Comparison of ENCODE assay signal across 7 cellular contexts in the genomic region with DNA sequence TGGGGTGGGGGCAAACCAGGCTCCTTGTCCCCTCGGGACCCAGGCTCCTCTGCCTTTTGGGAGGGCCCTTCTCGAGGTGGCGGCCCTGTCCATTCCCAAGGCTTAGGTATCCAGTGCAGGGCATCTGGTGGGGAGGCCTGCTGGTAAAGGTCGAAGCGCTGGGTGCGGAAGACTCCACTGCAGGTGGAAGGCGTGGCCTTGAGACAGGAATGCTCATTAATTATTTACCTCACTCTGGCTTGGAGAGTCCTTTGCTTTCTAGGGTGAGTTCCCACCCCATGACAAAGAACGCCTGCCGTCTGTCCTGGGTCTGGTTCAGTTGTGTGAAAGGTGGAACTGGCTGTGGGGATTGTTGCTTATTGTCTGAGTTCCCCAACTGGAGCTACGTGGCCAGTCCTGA.
DNase-seq lines count a peak whose midpoint lies in the region; ATAC-seq and TF ChIP-seq lines count a peak whose summit lies in the region.
"Not testable (repeated sequence)": the region's sequence is repeated elsewhere in the genome, so short reads cannot be mapped to it uniquely, and the experiment has no call there.

No MANE protein-coding gene starts in this region.

- not testable (repeated sequence) for H3K4me3 ChIP-seq in GM23338, Peyer's patch, colonic mucosa, left lung, neural progenitor cell, transverse colon

- H3K4me3 Mint-ChIP-seq in GM23338, neural progenitor cell: not testable (repeated sequence)

- H3K36me3 Mint-ChIP-seq in GM23338 (ENCODE audit: low read depth) (peaks cover 30% of the 10 kb centered on the region), neural progenitor cell (peaks cover 10% of the 10 kb centered on the region)

- H3K9me3 ChIP-seq in Peyer's patch; colonic mucosa; left lung; neural progenitor cell (ENCODE audit: low read depth); transverse colon: not testable (repeated sequence)

- H3K27me3 Mint-ChIP-seq in GM23338 (ENCODE audit: insufficient read depth, low read depth, poor library complexity); neural progenitor cell (ENCODE audit: insufficient read depth, low read depth): not testable (repeated sequence)

- H3F3A ChIP-seq in GM23338 (replicated peaks; ENCODE audit: low read depth); neural progenitor cell (ENCODE audit: low read depth): not testable (repeated sequence)

- not testable (repeated sequence) for H3K27ac ChIP-seq in GM23338 (ENCODE audit: low read depth); colonic mucosa; left lung; neural progenitor cell
- H3K27ac ChIP-seq in Peyer's patch, result peak overlapping the region in 2 of 4 donors; percentile 30 to 35
- H3K27ac ChIP-seq in transverse colon, result peak overlapping the region in 3 of 4 donors; percentile 1 to 53 (median 52)

- in situ Hi-C loops in transverse colon (cut with MboI; ENCODE audit: low pct_ligation_motif_present in 1 of 4, low pct_unique_long_range_greater_than_20kb in 1 of 4, low sequenced_read_pairs in 3 of 4), result not testable (repeated sequence)

- H3K4me2 ChIP-seq in GM23338, neural progenitor cell: not testable (repeated sequence)

- not testable (repeated sequence) for H3K4me1 ChIP-seq in GM23338 (ENCODE audit: insufficient read depth); Peyer's patch; colonic mucosa; left lung; neural progenitor cell; transverse colon

- WGBS in transverse colon (ENCODE audit: low coverage in 1 of 2), 2 donors, result 87% methylated on average over 10 of the region's 10 CpGs; no CpG with 5 or more reads in 1 of the 2 donors

- H3K27ac Mint-ChIP-seq in GM23338, neural progenitor cell: not testable (repeated sequence)

- not testable (repeated sequence) for H3K4me1 Mint-ChIP-seq in GM23338, neural progenitor cell

- not testable (repeated sequence) for TF ChIP-seq POLR2A in Peyer's patch (IDR thresholded peaks at IDR 0.05); transverse colon (IDR thresholded peaks at IDR 0.05)

- not testable (repeated sequence) for H3K9me2 ChIP-seq in GM23338 (ENCODE audit: insufficient read depth)

- H4K20me1 ChIP-seq in GM23338 (replicated peaks; ENCODE audit: insufficient read depth); neural progenitor cell (ENCODE audit: low read depth): not testable (repeated sequence)

- ATAC-seq in GM23338 (peak; percentile 86), left lung (peak; percentile 74)

- intact Hi-C loops in colonic mucosa (cut with DNase I); left lung (cut with DNase I); transverse colon (cut with DNase I; ENCODE audit: low total_unique reads): not testable (repeated sequence)

- TF ChIP-seq CTCF in GM23338 (conservative IDR thresholded peaks at IDR 0.05; ENCODE audit: low read depth in 2 of 2); Peyer's patch (IDR thresholded peaks at IDR 0.05); colonic mucosa (IDR thresholded peaks at IDR 0.05); left lung (IDR thresholded peaks at IDR 0.05); neural progenitor cell (IDR thresholded peaks at IDR 0.05); transverse colon (IDR thresholded peaks at IDR 0.05): not testable (repeated sequence)

- H2AFZ ChIP-seq in GM23338; neural progenitor cell (replicated peaks): not testable (repeated sequence)

- not testable (repeated sequence) for H3K9me3 Mint-ChIP-seq in GM23338, neural progenitor cell

- not testable (repeated sequence) for H3K36me3 ChIP-seq in GM23338 (ENCODE audit: insufficient read depth); colonic mucosa; neural progenitor cell; transverse colon
- H3K36me3 ChIP-seq in Peyer's patch (peaks cover 0 to 14% (median 0%) of the 10 kb centered on the region in 3 donors), left lung (peaks cover 0 to 16% of the 10 kb centered on the region in 2 donors)

- not testable (repeated sequence) for H3K27me3 ChIP-seq in GM23338 (ENCODE audit: insufficient read depth); Peyer's patch; colonic mucosa; left lung; neural progenitor cell; transverse colon

- H3K79me2 ChIP-seq in GM23338 (replicated peaks; ENCODE audit: insufficient read depth); neural progenitor cell (ENCODE audit: low read depth): not testable (repeated sequence)

- DNase-seq in GM23338 (ENCODE audit: low spot score) (peak; percentile 30), Peyer's patch (peak in 2 of 3 donors; percentile 73 to 85), colonic mucosa (peak; percentile 58), iPS DF 19.7 (ENCODE audit: low read depth, low spot score) (peak; percentile 1), neural progenitor cell (ENCODE audit: low spot score) (peak; percentile 31), transverse colon (peak; percentile 41)
- not testable (repeated sequence) for DNase-seq in left lung

- not testable (repeated sequence) for H3K9ac ChIP-seq in colonic mucosa (ENCODE audit: low read depth in 2 of 2, low read length in 2 of 2); neural progenitor cell

- not testable (repeated sequence) for TF ChIP-seq EP300 in transverse colon (IDR thresholded peaks at IDR 0.05; ENCODE audit: low read depth)
